ENCODE assay signal across 26 cellular contexts in the genomic region with DNA sequence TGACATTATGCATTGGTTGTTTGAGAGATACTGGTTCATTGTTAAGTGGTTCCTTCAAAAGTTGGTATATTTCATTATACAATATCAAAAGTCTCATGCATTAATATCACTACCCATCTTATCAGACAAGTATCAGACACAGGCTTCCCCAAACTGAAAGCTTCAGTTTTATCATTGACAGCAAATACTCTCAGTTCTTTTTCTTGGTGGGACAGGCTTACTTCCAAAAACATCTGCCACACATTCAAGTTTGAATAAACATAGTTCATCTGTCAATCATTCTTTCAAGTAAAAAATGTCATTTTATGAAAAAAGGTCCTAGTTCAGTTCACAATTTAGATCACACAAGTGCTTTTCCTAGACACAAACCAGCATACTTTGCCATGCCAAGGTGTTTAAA.
"Had no signal": no experiment of that assay in that cellular context is flagged by ENCODE, and none has a peak within 500 bp of the region (broad histone marks: within the 10 kb centered on the region; RNA-seq: fewer than 3 reads in every experiment).

No MANE protein-coding gene starts in this region.

- H3K27me3 ChIP-seq: adrenal gland, body of pancreas, colonic mucosa had no signal

- H3K4me1 ChIP-seq: adrenal gland, body of pancreas, colonic mucosa had no signal

- H3K4me3 ChIP-seq: adrenal gland, body of pancreas, colonic mucosa had no signal

- H3K27ac ChIP-seq: adrenal gland, body of pancreas, colonic mucosa, epithelial cell of prostate, VCaP had no signal

- H3K36me3 ChIP-seq: adrenal gland, colonic mucosa had no signal

- DNase-seq: activated CD4-positive, alpha-beta memory T cell treated with anti-CD3 and anti-CD28 coated beads for 36 hours; activated CD4-positive, alpha-beta T cell treated with anti-CD3 and anti-CD28 coated beads for 48 hours; activated CD8-positive, alpha-beta memory T cell treated with anti-CD3 and anti-CD28 coated beads, Interleukin-2, amount 10 ng/mL, durations not matched to agents 7 days and 5 days; activated CD8-positive, alpha-beta memory T cell treated with anti-CD3 and anti-CD28 coated beads, Interleukin-2, amount 50 U/mL, for 4 hours; activated CD8-positive, alpha-beta T cell treated with anti-CD3 and anti-CD28 coated beads, Interleukin-2, amount 10 ng/mL, durations not matched to agents 7 days and 5 days; activated effector memory CD4-positive, alpha-beta T cell treated with anti-CD3 and anti-CD28 coated beads, Interleukin-2, amount 50 U/mL, for 16 hours; activated naive CD4-positive, alpha-beta T cell treated with anti-CD3 and anti-CD28 coated beads for 36 hours; activated naive CD8-positive, alpha-beta T cell treated with anti-CD3 and anti-CD28 coated beads for 36 hours; activated naive CD8-positive, alpha-beta T cell treated with anti-CD3 and anti-CD28 coated beads, Interleukin-2, amount 50 U/mL, for 24 hours; activated T-cell treated with anti-CD3 and anti-CD28 coated beads, Interleukin-2, amount 50 U/mL, for 1 hour; activated T-cell treated with anti-CD3 and anti-CD28 coated beads, Interleukin-2, amount 50 U/mL, for 48 hours; adrenal gland; amygdala; aorta; body of pancreas; central memory CD4-positive, alpha-beta T cell; cerebellar nuclear complex; colonic mucosa; effector CD8-positive, alpha-beta T cell; foreskin fibroblast; head of caudate nucleus; hippocampal formation; T-helper 2 cell had no signal

- H3K9me3 ChIP-seq: adrenal gland, body of pancreas, colonic mucosa had no signal

- ATAC-seq: activated CD8-positive, alpha-beta memory T cell treated with anti-CD3 and anti-CD28 coated beads, Interleukin-2, amount 10 ng/mL, durations not matched to agents 7 days and 5 days; activated CD8-positive, alpha-beta T cell treated with anti-CD3 and anti-CD28 coated beads, Interleukin-2, amount 10 ng/mL, durations not matched to agents 7 days and 5 days; activated naive CD8-positive, alpha-beta T cell treated with anti-CD3 and anti-CD28 coated beads, Interleukin-2, amount 50 U/mL, for 24 hours; body of pancreas; WTC11 had no signal
